Comparison of ENCODE assay signal across 8 cellular contexts in genomic region chr7:129055294-129055816, GRCh38. TPM values are rescaled to one million over a fixed set of nuclear protein-coding genes. Genes with fewer than 3 reads are reported as not detected.
DNase-seq lines count a peak whose midpoint lies in the region; ATAC-seq lines count a peak whose summit lies in the region.

No MANE protein-coding gene starts in this region.

- H3K27ac ChIP-seq in iPS DF 6.9 (ENCODE audit: low read length), result no peak overlapping the region

- H3K9me3 Mint-ChIP-seq in activated naive CD4-positive, alpha-beta T cell treated with anti-CD3 and anti-CD28 coated beads, Interleukin-2, amount 50 U/mL, for 72 hours, result no peaks in the 10 kb centered on the region
- no peaks in the 10 kb centered on the region for H3K9me3 Mint-ChIP-seq in stimulated activated naive CD8-positive, alpha-beta T cell treated with anti-CD3 and anti-CD28 coated beads, Interleukin-15, amount 100 ng/mL, for 72 hours

- peaks cover 40% of the 10 kb centered on the region for H3K4me1 Mint-ChIP-seq in stimulated activated naive CD8-positive, alpha-beta T cell treated with anti-CD3 and anti-CD28 coated beads, Interleukin-15, amount 100 ng/mL, for 72 hours

- no peaks in the 10 kb centered on the region for H3K36me3 ChIP-seq in iPS DF 6.9 (ENCODE audit: control insufficient read depth, insufficient read depth, low read length)

- H3K4me3 ChIP-seq in iPS DF 6.9 (ENCODE audit: low read length), result peak overlapping the region; percentile 84; the same call in 1 of the 2 replicates

- H3K27me3 ChIP-seq in iPS DF 6.9 (ENCODE audit: control insufficient read depth, insufficient read depth, low read length), result no peaks in the 10 kb centered on the region

- ATAC-seq in GM19035 (IDR thresholded peaks at IDR 0.05; ENCODE audit: unreplicated experiment), result peak; percentile 8
- ATAC-seq in HG03045 (IDR thresholded peaks at IDR 0.05; ENCODE audit: unreplicated experiment), result peak; percentile 17
- peak; percentile 12 to 42 for ATAC-seq in activated naive CD4-positive, alpha-beta T cell treated with anti-CD3 and anti-CD28 coated beads, Interleukin-2, amount 50 U/mL, for 72 hours
- ATAC-seq in stimulated activated naive CD8-positive, alpha-beta T cell treated with anti-CD3 and anti-CD28 coated beads, Interleukin-15, amount 100 ng/mL, for 72 hours, result peak; percentile 35
- no peak for ATAC-seq in GM21786 (IDR thresholded peaks at IDR 0.05; ENCODE audit: unreplicated experiment)

- peaks cover 8% of the 10 kb centered on the region for H3K27me3 Mint-ChIP-seq in stimulated activated naive CD8-positive, alpha-beta T cell treated with anti-CD3 and anti-CD28 coated beads, Interleukin-15, amount 100 ng/mL, for 72 hours

- no CpG with 5 or more reads among the region's 9 CpGs for WGBS in iPS DF 6.9 (ENCODE audit: insufficient coverage, insufficient read length)

- peaks cover 19 to 24% of the 10 kb centered on the region in 2 donors for H3K36me3 Mint-ChIP-seq in activated naive CD4-positive, alpha-beta T cell treated with anti-CD3 and anti-CD28 coated beads, Interleukin-2, amount 50 U/mL, for 72 hours

- no peaks in the 10 kb centered on the region for H3K9me3 ChIP-seq in iPS DF 6.9 (ENCODE audit: control insufficient read depth, insufficient read depth, low read length)

- 0 out of 2 replicates have a peak, but pooled peaks cover 2% of the 10 kb centered on the region for H3K4me1 ChIP-seq in iPS DF 6.9 (ENCODE audit: control insufficient read depth, insufficient read depth, low read length)

- peak overlapping the region; percentile 97 to 100 for H3K27ac Mint-ChIP-seq in activated naive CD4-positive, alpha-beta T cell treated with anti-CD3 and anti-CD28 coated beads, Interleukin-2, amount 50 U/mL, for 72 hours
- peak overlapping the region; percentile 100 for H3K27ac Mint-ChIP-seq in stimulated activated naive CD8-positive, alpha-beta T cell treated with anti-CD3 and anti-CD28 coated beads, Interleukin-15, amount 100 ng/mL, for 72 hours

- H3K4me3 Mint-ChIP-seq in stimulated activated naive CD8-positive, alpha-beta T cell treated with anti-CD3 and anti-CD28 coated beads, Interleukin-15, amount 100 ng/mL, for 72 hours, result peak overlapping the region; percentile 94 to 95

- DNase-seq in activated naive CD4-positive, alpha-beta T cell treated with anti-CD3 and anti-CD28 coated beads, Interleukin-2, amount 50 U/mL, for 72 hours (ENCODE audit: low spot score in 2 of 2), result no peak
- DNase-seq in iPS DF 6.9 (ENCODE audit: low read depth, low spot score), result no peak
- no peak for DNase-seq in stimulated activated naive CD8-positive, alpha-beta T cell treated with anti-CD3 and anti-CD28 coated beads, Interleukin-15, amount 100 ng/mL, for 72 hours
- DNase-seq in NCI-H1694 (lab: John Stamatoyannopoulos, UW), result no peak
- DNase-seq in CD1c-positive myeloid dendritic cell (ENCODE audit: extremely low spot score), result no peak

RNA-seq across cellular contexts. Expression of gene TNPO3, which starts 0.4 kb away (rescaled TPM):
- total RNA-seq in activated naive CD4-positive, alpha-beta T cell treated with anti-CD3 and anti-CD28 coated beads, Interleukin-2, amount 50 U/mL, for 72 hours, result 10 to 100 TPM; 60.4 to 67.3 TPM
